ENCODE assay signal across 1 cellular context in genomic region chr3:160180581-160181216, GRCh38.
TF ChIP-seq lines count a peak whose summit lies in the region.

No MANE protein-coding gene starts in this region.

TF ChIP-seq in K562, 482 proteins besides CTCF, POLR2A, EP300 and RAD21 (continued from another document):
- TF ChIP-seq CHD7 (IDR thresholded peaks at IDR 0.05; ENCODE audit: low read depth, low read length) (no peak), CHD1 (IDR thresholded peaks at IDR 0.05; ENCODE audit: low read length) (no peak), BRD9 (IDR thresholded peaks at IDR 0.05; ENCODE audit: low read depth, partially characterized antibody) (no peak), L3MBTL2 (IDR thresholded peaks at IDR 0.05) (no peak), RFX7 (CRISPR knock-in tag; IDR thresholded peaks at IDR 0.05) (no peak), ARID2 (IDR thresholded peaks at IDR 0.05) (no peak), CEBPG (CRISPR knock-in tag; IDR thresholded peaks at IDR 0.05) (no peak), CEBPG (tag; conservative IDR thresholded peaks at IDR 0.05 in 1 of 2, IDR thresholded peaks at IDR 0.05 in 1 of 2) (peak; percentile 79 to 89), LCOR (CRISPR knock-in tag; IDR thresholded peaks at IDR 0.05) (no peak), SRF (CRISPR knock-in tag; IDR thresholded peaks at IDR 0.05) (no peak), ZBTB33 (CRISPR knock-in tag; IDR thresholded peaks at IDR 0.05) (no peak), CEBPB (tag; IDR thresholded peaks at IDR 0.05) (peak; percentile 29), SMARCA4 (IDR thresholded peaks at IDR 0.05) (no peak), EGR1 (conservative IDR thresholded peaks at IDR 0.05) (no peak), MLLT1 (IDR thresholded peaks at IDR 0.05) (no peak), ZNF282 (CRISPR knock-in tag; IDR thresholded peaks at IDR 0.05) (no peak), PTRF (tag; IDR thresholded peaks at IDR 0.05) (no peak), THRA (IDR thresholded peaks at IDR 0.05) (no peak), GTF2F1 (IDR thresholded peaks at IDR 0.05; ENCODE audit: low read depth, low read length) (no peak), IRF9 (tag; IDR thresholded peaks at IDR 0.05) (no peak), SIX5 (IDR thresholded peaks at IDR 0.05; ENCODE audit: borderline replicate concordance in 1 of 2, insufficient read depth in 1 of 2, low read depth in 1 of 2, low read length in 2 of 2) (no peak), ZBTB43 (CRISPR knock-in tag; IDR thresholded peaks at IDR 0.05) (no peak), ZNF740 (CRISPR knock-in tag; IDR thresholded peaks at IDR 0.05) (no peak), ZNF740 (tag; IDR thresholded peaks at IDR 0.05) (no peak)
